In the genomic region with DNA sequence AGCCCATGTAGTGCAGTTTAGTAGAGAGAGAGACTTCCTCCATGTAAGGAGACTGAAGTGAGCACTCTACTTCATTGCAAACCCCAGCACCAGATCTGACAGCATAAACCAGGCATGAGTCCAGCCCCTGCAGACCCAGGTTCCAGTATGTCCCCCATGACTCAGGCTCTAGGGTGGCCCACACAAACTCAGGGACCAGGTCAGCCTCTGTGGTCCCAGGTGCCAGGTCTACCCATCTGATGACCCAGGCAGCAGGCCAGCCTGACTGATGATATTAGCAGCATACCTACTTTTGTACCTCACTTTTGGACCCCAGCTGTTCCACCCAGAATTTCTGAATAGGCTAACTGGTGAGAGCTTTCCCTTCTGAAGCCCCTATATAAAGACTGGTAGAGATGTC, we compare ENCODE assay signal across 21 cellular contexts.
DNase-seq lines count a peak whose midpoint lies in the region; ATAC-seq and TF ChIP-seq lines count a peak whose summit lies in the region.
"Had no signal": no experiment of that assay in that cellular context is flagged by ENCODE, and none has a peak within 500 bp of the region (broad histone marks: within the 10 kb centered on the region; RNA-seq: fewer than 3 reads in every experiment).

No MANE protein-coding gene starts in this region.

- H2BK15ac ChIP-seq in mesenchymal stem cell (ENCODE audit: low read depth, poor library complexity, severe bottlenecking), result no peak overlapping the region
- H2BK15ac ChIP-seq in neuronal stem cell (ENCODE audit: low read length), result no peak overlapping the region

- H3K9ac ChIP-seq in mesenchymal stem cell (ENCODE audit: low read length) (no peak overlapping the region), neuronal stem cell (ENCODE audit: low read depth, low read length, poor library complexity) (no peak overlapping the region)
- H3K9ac ChIP-seq: BLaER1 had no signal

- no peak overlapping the region for H3K4me2 ChIP-seq in mesenchymal stem cell (ENCODE audit: low read length, poor library complexity, severe bottlenecking)
- H3K4me2 ChIP-seq in neuronal stem cell (ENCODE audit: insufficient read depth, low read length, poor library complexity, severe bottlenecking), result no peak overlapping the region
- H3K4me2 ChIP-seq: BLaER1 had no signal

- H3K27me3 ChIP-seq in mesenchymal stem cell (ENCODE audit: control insufficient read depth in 1 of 2, insufficient read depth in 1 of 2, low read length in 2 of 2) (no peaks in the 10 kb centered on the region), neuronal stem cell (ENCODE audit: control insufficient read depth in 3 of 3, insufficient read depth in 3 of 3, low read depth in 1 of 3, low read length in 3 of 3) (no peaks in the 10 kb centered on the region), lower lobe of right lung (ENCODE audit: low read depth) (no peaks in the 10 kb centered on the region)
- H3K27me3 ChIP-seq: BE2C, BLaER1 had no signal

- H2BK5ac ChIP-seq in mesenchymal stem cell (ENCODE audit: low read depth, low read length, poor library complexity, severe bottlenecking), result no peak overlapping the region
- no peak overlapping the region for H2BK5ac ChIP-seq in neuronal stem cell (ENCODE audit: low read length)

- H3K18ac ChIP-seq in mesenchymal stem cell (ENCODE audit: low read depth in 1 of 2, low read length in 2 of 2), result no peak overlapping the region
- no peak overlapping the region for H3K18ac ChIP-seq in neuronal stem cell (ENCODE audit: low read length)

- no peak overlapping the region for H3K4me3 ChIP-seq in mesenchymal stem cell (ENCODE audit: insufficient read depth in 1 of 2, low read depth in 1 of 2, low read length in 2 of 2)
- peak overlapping the region in 1 of 2 donors; percentile 9 for H3K4me3 ChIP-seq in neuronal stem cell (ENCODE audit: low read length in 2 of 2)
- H3K4me3 ChIP-seq in lower lobe of right lung, result no peak overlapping the region
- H3K4me3 ChIP-seq: BLaER1 had no signal

- H3K36me3 ChIP-seq in mesenchymal stem cell (ENCODE audit: control insufficient read depth in 1 of 2, insufficient read depth in 2 of 2, low read depth in 1 of 2, low read length in 2 of 2), result no peaks in the 10 kb centered on the region
- H3K36me3 ChIP-seq in neuronal stem cell (replicated peaks in 1 of 2; ENCODE audit: control insufficient read depth in 2 of 2, insufficient read depth in 2 of 2, low read length in 2 of 2), result no peaks in the 10 kb centered on the region
- no peaks in the 10 kb centered on the region for H3K36me3 ChIP-seq in lower lobe of right lung
- H3K36me3 ChIP-seq: BE2C, BLaER1 had no signal

- intact Hi-C loops in lower lobe of right lung (cut with DNase I), result no loop called here

- H3K14ac ChIP-seq in mesenchymal stem cell (ENCODE audit: low read length in 2 of 2) (no peak overlapping the region), neuronal stem cell (ENCODE audit: low read length) (no peak overlapping the region)

- H2BK12ac ChIP-seq in mesenchymal stem cell (ENCODE audit: low read length in 2 of 2) (no peak overlapping the region), neuronal stem cell (ENCODE audit: low read length) (no peak overlapping the region)

- ATAC-seq in GM21576 (IDR thresholded peaks at IDR 0.05; ENCODE audit: unreplicated experiment), result no peak
- ATAC-seq in lower lobe of right lung, result no peak

- no peaks in the 10 kb centered on the region for H3K79me1 ChIP-seq in mesenchymal stem cell (replicated peaks; ENCODE audit: low read length, poor library complexity, severe bottlenecking)
- H3K79me1 ChIP-seq in neuronal stem cell (ENCODE audit: low read depth, low read length), result no peaks in the 10 kb centered on the region

- H3K23ac ChIP-seq in mesenchymal stem cell (ENCODE audit: low read length in 2 of 2) (no peak overlapping the region), neuronal stem cell (ENCODE audit: low read depth, low read length, poor library complexity) (no peak overlapping the region)

- H2BK120ac ChIP-seq in mesenchymal stem cell (ENCODE audit: low read depth, low read length) (no peak overlapping the region), neuronal stem cell (ENCODE audit: low read depth, low read length) (no peak overlapping the region)

- H3K27ac ChIP-seq in mesenchymal stem cell (ENCODE audit: low read length, poor library complexity, severe bottlenecking) (no peak overlapping the region), neuronal stem cell (replicated peaks; ENCODE audit: low read length) (no peak overlapping the region), lower lobe of right lung (no peak overlapping the region)
- H3K27ac ChIP-seq: BLaER1 had no signal

- no peak overlapping the region for H2AK5ac ChIP-seq in mesenchymal stem cell (ENCODE audit: low read length, severe bottlenecking)
- H2AK5ac ChIP-seq in neuronal stem cell (ENCODE audit: low read depth, low read length), result no peak overlapping the region

- H3K4ac ChIP-seq in mesenchymal stem cell (ENCODE audit: low read depth in 1 of 2, low read length in 2 of 2), result no peak overlapping the region
- H3K4ac ChIP-seq in neuronal stem cell (ENCODE audit: low read length), result no peak overlapping the region

- H3K4me1 ChIP-seq in mesenchymal stem cell (ENCODE audit: control insufficient read depth, insufficient read depth, low read depth, low read length) (no peaks in the 10 kb centered on the region), neuronal stem cell (ENCODE audit: control insufficient read depth in 2 of 2, insufficient read depth in 1 of 2, low read depth in 1 of 2, low read length in 2 of 2) (peaks cover 0 to 3% of the 10 kb centered on the region in 2 donors), lower lobe of right lung (no peaks in the 10 kb centered on the region)
- H3K4me1 ChIP-seq: BE2C, BLaER1 had no signal

- no peak for TF ChIP-seq CTCF in lower lobe of right lung (IDR thresholded peaks at IDR 0.05)

- DNase-seq in mesenchymal stem cell, result no peak
- no peak for DNase-seq in neuronal stem cell (ENCODE audit: low spot score)
- DNase-seq in lower lobe of right lung, result no peak
- DNase-seq in GDM1 (lab: John Stamatoyannopoulos, UW), result no peak
- DNase-seq: 8988T; ACHN; BE2C; C1 segment of cervical spinal cord; CD4-positive, alpha-beta memory T cell; CD4-positive, CD25-positive, alpha-beta regulatory T cell; CD8-positive, alpha-beta memory T cell; COR-L47; DMS 273 treated with DMSO at 0.1 percent for 48 hours; DMS153; DMS53; DMS79; DND-41; EL; GF-D8 had no signal

- H3K9me3 ChIP-seq in mesenchymal stem cell (ENCODE audit: control insufficient read depth, low read length) (no peaks in the 10 kb centered on the region), neuronal stem cell (replicated peaks in 1 of 2; ENCODE audit: control insufficient read depth in 2 of 2, insufficient read depth in 1 of 2, low read depth in 1 of 2, low read length in 2 of 2) (peaks cover 0 to 7% of the 10 kb centered on the region in 2 donors), lower lobe of right lung (no peaks in the 10 kb centered on the region)
- H3K9me3 ChIP-seq: BE2C, BLaER1 had no signal

- H2AFZ ChIP-seq in mesenchymal stem cell (ENCODE audit: low read depth, low read length), result no peak overlapping the region
- peak overlapping the region; percentile 79 for H2AFZ ChIP-seq in neuronal stem cell (ENCODE audit: low read length)

- H4K8ac ChIP-seq in mesenchymal stem cell (ENCODE audit: low read length) (peak overlapping the region; percentile 41), neuronal stem cell (ENCODE audit: low read depth, low read length) (no peak overlapping the region)

- peak overlapping the region; percentile 75 for H4K91ac ChIP-seq in mesenchymal stem cell (ENCODE audit: low read length)
- H4K91ac ChIP-seq in neuronal stem cell (ENCODE audit: low read depth, low read length, poor library complexity), result no peak overlapping the region
